In genomic region chr2:169761970-169762292, GRCh38 we compare ENCODE assay signal across 32 cellular contexts. TPM values are rescaled to one million over a fixed set of nuclear protein-coding genes. Genes with fewer than 3 reads are reported as not detected.
A peak's percentile ranks its signal among the peaks of the same experiment; 100 is the strongest.
DNase-seq lines count a peak whose midpoint lies in the region; ATAC-seq, FAIRE-seq and TF ChIP-seq lines count a peak whose summit lies in the region.
"Had no signal": no experiment of that assay in that cellular context is flagged by ENCODE, and none has a peak within 500 bp of the region (broad histone marks: within the 10 kb centered on the region; RNA-seq: fewer than 3 reads in every experiment).

No MANE protein-coding gene starts in this region.

- peaks cover 20% of the 10 kb centered on the region for H3K4me1 Mint-ChIP-seq in T-helper 1 cell treated with Interleukin-12 subunit alpha and Interleukin-12 subunit beta and Interleukin-4 antibody, amounts not matched to agents 30 μg/mL and 1 μg/mL, for 36 hours (ENCODE audit: low read depth)
- H3K4me1 Mint-ChIP-seq: endodermal cell, IgD-negative memory B cell had no signal

- no peaks in the 10 kb centered on the region for H3K36me3 ChIP-seq in pancreas
- H3K36me3 ChIP-seq: HAP-1, upper lobe of right lung had no signal

- H3K4me3 Mint-ChIP-seq in T-helper 1 cell treated with Interleukin-12 subunit alpha and Interleukin-12 subunit beta and Interleukin-4 antibody, amounts not matched to agents 30 μg/mL and 1 μg/mL, for 36 hours: peak overlapping the region; percentile 33
- H3K4me3 Mint-ChIP-seq: activated CD4-positive, alpha-beta memory T cell treated with anti-CD3 and anti-CD28 coated beads, Interleukin-2, amount 10 ng/mL, durations not matched to agents 7 days and 5 days; CD14-positive monocyte; endodermal cell; IgD-negative memory B cell; mesothelial cell of epicardium; naive thymus-derived CD4-positive, alpha-beta T cell had no signal

- H3K4me3 ChIP-seq in pancreas: no peak overlapping the region
- H3K4me3 ChIP-seq: HAP-1, skin epidermis, upper lobe of right lung had no signal

- H3K4me1 ChIP-seq in pancreas: peaks cover 0 to 6% (median 0%) of the 10 kb centered on the region in 3 donors
- H3K4me1 ChIP-seq: HAP-1, upper lobe of right lung had no signal

- intact Hi-C loops in pancreas (cut with DNase I): no loop called here

- FAIRE-seq in pancreas (lab: Jason Lieb, UNC): no peak
- FAIRE-seq: keratinocyte, RCC 7860 had no signal

- no peaks in the 10 kb centered on the region for H3K9me3 ChIP-seq in pancreas
- H3K9me3 ChIP-seq: HAP-1, upper lobe of right lung had no signal

- H3K27ac ChIP-seq in pancreas: peak overlapping the region in 1 of 4 donors; percentile 17
- H3K27ac ChIP-seq: skin epidermis, upper lobe of right lung had no signal

- 34 to 44% methylated on average over 6 of the region's 6 CpGs for WGBS in pancreas, 2 donors

- no peaks in the 10 kb centered on the region for H3K27me3 ChIP-seq in pancreas
- H3K27me3 ChIP-seq: upper lobe of right lung had no signal

- DNase-seq in T-helper 1 cell (no peak), glomerular visceral epithelial cell (ENCODE audit: extremely low spot score) (peak; percentile 20), pancreas (no peak), ecto neural progenitor cell (ENCODE audit: low spot score) (no peak), DMS53 (lab: John Stamatoyannopoulos, UW) (no peak)
- DNase-seq: 8988T; activated CD4-positive, alpha-beta memory T cell treated with anti-CD3 and anti-CD28 coated beads, Interleukin-2, amount 10 ng/mL, durations not matched to agents 7 days and 5 days; activated CD4-positive, alpha-beta T cell treated with anti-CD3 and anti-CD28 coated beads for 1 hour; DMS 273 treated with DMSO at 0.1 percent for 48 hours; EL; endodermal cell; foreskin fibroblast; head of caudate nucleus; MV-4-11; naive thymus-derived CD4-positive, alpha-beta T cell; NCI-H1436; NCI-H2081; NCI-H526 treated with DMSO at 0.1 percent for 48 hours; SHP77 treated with DMSO at 0.1 percent for 48 hours; stimulated activated naive CD4-positive, alpha-beta T cell treated with Interleukin-2 at 50 U/mL for 16 hours; upper lobe of right lung had no signal

- peak; percentile 74 for ATAC-seq in HG02759 (IDR thresholded peaks at IDR 0.05; ENCODE audit: unreplicated experiment)
- peak in 3 of 4 donors; percentile 24 to 40 (median 29) for ATAC-seq in pancreas
- no peak for ATAC-seq in HG03378 (IDR thresholded peaks at IDR 0.05; ENCODE audit: unreplicated experiment)
- ATAC-seq: esophagus mucosa; naive thymus-derived CD4-positive, alpha-beta T cell had no signal

- no peaks in the 10 kb centered on the region for H3K36me3 Mint-ChIP-seq in T-helper 1 cell treated with Interleukin-12 subunit alpha and Interleukin-12 subunit beta and Interleukin-4 antibody, amounts not matched to agents 30 μg/mL and 1 μg/mL, for 36 hours (ENCODE audit: low read depth)
- H3K36me3 Mint-ChIP-seq: CD14-positive monocyte had no signal

- H3K27ac Mint-ChIP-seq in T-helper 1 cell treated with Interleukin-12 subunit alpha and Interleukin-12 subunit beta and Interleukin-4 antibody, amounts not matched to agents 30 μg/mL and 1 μg/mL, for 36 hours: no peak overlapping the region
- H3K27ac Mint-ChIP-seq: endodermal cell; IgD-negative memory B cell; mesothelial cell of epicardium; naive thymus-derived CD4-positive, alpha-beta T cell had no signal

- TF ChIP-seq CTCF in pancreas (IDR thresholded peaks at IDR 0.05): no peak

- H3K27me3 Mint-ChIP-seq in T-helper 1 cell treated with Interleukin-12 subunit alpha and Interleukin-12 subunit beta and Interleukin-4 antibody, amounts not matched to agents 30 μg/mL and 1 μg/mL, for 36 hours (ENCODE audit: low read depth): peaks cover 10% of the 10 kb centered on the region

- no peaks in the 10 kb centered on the region for H3K9me3 Mint-ChIP-seq in T-helper 1 cell treated with Interleukin-12 subunit alpha and Interleukin-12 subunit beta and Interleukin-4 antibody, amounts not matched to agents 30 μg/mL and 1 μg/mL, for 36 hours
- H3K9me3 Mint-ChIP-seq: activated CD4-positive, alpha-beta memory T cell treated with anti-CD3 and anti-CD28 coated beads, Interleukin-2, amount 10 ng/mL, durations not matched to agents 7 days and 5 days; naive thymus-derived CD4-positive, alpha-beta T cell had no signal

RNA-seq across cellular contexts. Expression of gene KLHL23, which starts 28.3 kb away (rescaled TPM):
- 1 to 10 TPM; 2.2 to 6.9 (median 3.1) TPM for total RNA-seq in pancreas
- 1 to 10 TPM; 1.7 to 3.4 TPM for polyA plus RNA-seq in pancreas

RNA-seq across cellular contexts. Expression of gene SSB, which starts 36.7 kb away (rescaled TPM):
- 10 to 100 TPM; 14.1 to 36.7 (median 25.0) TPM for total RNA-seq in pancreas
- 10 to 100 TPM; 24.7 to 59.6 TPM for polyA plus RNA-seq in pancreas
